ENCODE assay signal across 25 cellular contexts in the genomic region with DNA sequence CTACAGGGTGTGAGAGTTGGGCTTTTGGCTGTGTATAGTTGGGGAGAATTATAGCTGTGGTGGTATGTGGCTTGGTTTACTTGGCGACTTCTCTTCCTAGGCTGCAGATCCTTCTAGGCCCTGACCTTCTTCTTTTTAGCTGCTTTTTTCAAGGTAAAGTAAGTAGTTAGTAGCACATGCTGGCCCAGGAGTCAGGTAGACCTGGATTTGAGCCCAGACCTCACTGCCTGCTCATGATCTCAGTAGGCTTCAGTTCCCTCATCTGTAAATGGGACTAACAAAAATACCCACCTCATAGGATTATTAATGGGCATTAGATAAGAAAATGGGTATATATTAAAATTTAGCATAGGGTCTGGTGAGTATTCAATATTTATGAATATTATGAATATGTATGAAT. TPM values are rescaled to one million over a fixed set of nuclear protein-coding genes. Genes with fewer than 3 reads are reported as not detected.
"Had no signal": no experiment of that assay in that cellular context is flagged by ENCODE, and none has a peak within 500 bp of the region (broad histone marks: within the 10 kb centered on the region; RNA-seq: fewer than 3 reads in every experiment).

No MANE protein-coding gene starts in this region.

- H3K4me1 ChIP-seq: colonic mucosa, vagina had no signal

- H3K4me3 Mint-ChIP-seq: activated naive CD4-positive, alpha-beta T cell treated with anti-CD3 and anti-CD28 coated beads for 36 hours; activated T-cell treated with anti-CD3 and anti-CD28 coated beads, Interleukin-2, amount 50 U/mL, for 24 hours; mesothelial cell of epicardium; nephron progenitor cell; type B pancreatic cell had no signal

- H3K36me3 ChIP-seq: colonic mucosa had no signal

- H3K9me2 ChIP-seq: SK-N-SH had no signal

- DNase-seq: activated CD4-positive, alpha-beta T cell treated with anti-CD3 and anti-CD28 coated beads for 48 hours; activated effector memory CD4-positive, alpha-beta T cell treated with Interleukin-2 at 50 U/mL for 16 hours; activated naive CD4-positive, alpha-beta T cell treated with anti-CD3 and anti-CD28 coated beads for 36 hours; activated T-cell treated with anti-CD3 and anti-CD28 coated beads, Interleukin-2, amount 50 U/mL, for 24 hours; central memory CD4-positive, alpha-beta T cell; colonic mucosa; hippocampal formation; kidney glomerular epithelial cell; left lung; nephron progenitor cell; nucleus accumbens; retina; sigmoid colon; SK-N-SH; stimulated activated CD4-positive, alpha-beta T cell treated with anti-CD3 and anti-CD28 coated beads, Interleukin-15, amount 100 ng/mL, for 24 hours; stimulated activated CD8-positive, alpha-beta memory T cell treated with anti-CD3 and anti-CD28 coated beads, Interleukin-4, amount 100 ng/mL, for 48 hours; stimulated activated naive B cell treated with anti-CD40 and anti-IgM and Interleukin-4, amounts not matched to agents 10 μg/mL and 1 μg/mL and 100 μg/mL, for 72 hours; T-helper 9 cell had no signal

- ATAC-seq: left lung had no signal

- H3K27ac Mint-ChIP-seq: activated naive CD4-positive, alpha-beta T cell treated with anti-CD3 and anti-CD28 coated beads for 36 hours; mesothelial cell of epicardium; nephron progenitor cell; type B pancreatic cell had no signal

- H3K27ac ChIP-seq: ascending aorta, colonic mucosa, esophagus muscularis mucosa, left lung, sigmoid colon, thoracic aorta, vagina had no signal

- H3K9ac ChIP-seq: SK-N-SH had no signal

- H3K4me3 ChIP-seq: ascending aorta, colonic mucosa, esophagus muscularis mucosa, left lung, sigmoid colon, smooth muscle cell, thoracic aorta, vagina had no signal

- H3K9me3 Mint-ChIP-seq: activated naive CD4-positive, alpha-beta T cell treated with anti-CD3 and anti-CD28 coated beads for 36 hours; activated T-cell treated with anti-CD3 and anti-CD28 coated beads, Interleukin-2, amount 50 U/mL, for 24 hours; mesothelial cell of epicardium; nephron progenitor cell; stimulated activated naive B cell treated with anti-CD40 and anti-IgM and Interleukin-4, amounts not matched to agents 10 μg/mL and 1 μg/mL and 100 μg/mL, for 72 hours; type B pancreatic cell had no signal

- H3K4me2 ChIP-seq: SK-N-SH, smooth muscle cell had no signal

- H3K27me3 Mint-ChIP-seq: activated T-cell treated with anti-CD3 and anti-CD28 coated beads, Interleukin-2, amount 50 U/mL, for 24 hours; stimulated activated naive B cell treated with anti-CD40 and anti-IgM and Interleukin-4, amounts not matched to agents 10 μg/mL and 1 μg/mL and 100 μg/mL, for 72 hours; type B pancreatic cell had no signal

- H3K9me3 ChIP-seq: ascending aorta, colonic mucosa, esophagus muscularis mucosa, left lung, sigmoid colon, SK-N-SH, thoracic aorta, vagina had no signal

- H3K27me3 ChIP-seq: ascending aorta, colonic mucosa, esophagus muscularis mucosa, left lung, sigmoid colon, vagina had no signal

RNA-seq across cellular contexts. Expression of a gene that starts 17.4 kb away (rescaled TPM):
- total RNA-seq: ascending aorta, vagina had no signal
